In genomic region chr22:20916916-20917810, GRCh38 we compare ENCODE assay signal across 8 cellular contexts. TPM values are rescaled to one million over a fixed set of nuclear protein-coding genes. Genes with fewer than 3 reads are reported as not detected.
DNase-seq lines count a peak whose midpoint lies in the region; ATAC-seq and TF ChIP-seq lines count a peak whose summit lies in the region.

CRKL (plus strand) TSS chr22:20917407; CDS start chr22:20917935, 528 bp downstream.

- H3K27ac ChIP-seq in SU-DHL-6 (ENCODE audit: low read depth, low read length) (peak within 1 kb of the TSS; percentile 69), cardiac muscle cell (peak within 1 kb of the TSS; percentile 99), trophoblast cell (ENCODE audit: low read depth, low read length) (peak within 1 kb of the TSS; percentile 87), transverse colon (peak within 1 kb of the TSS; percentile 94 to 100 (median 96))

- peak within 1 kb of the TSS; percentile 93 for H3K18ac ChIP-seq in trophoblast cell (ENCODE audit: low read length)

- H4K12ac ChIP-seq in trophoblast cell (ENCODE audit: low read depth, low read length), result peak within 1 kb of the TSS; percentile 91

- H2AK5ac ChIP-seq in trophoblast cell (ENCODE audit: low read length), result peak within 1 kb of the TSS; percentile 60

- H3K9ac ChIP-seq in SU-DHL-6 (ENCODE audit: low read length), result peak within 1 kb of the TSS; percentile 95
- H3K9ac ChIP-seq in trophoblast cell (ENCODE audit: low read length), result peak within 1 kb of the TSS; percentile 92

- peak; percentile 90 for TF ChIP-seq POLR2A in transverse colon (IDR thresholded peaks at IDR 0.05)

- H4K8ac ChIP-seq in trophoblast cell (ENCODE audit: low read depth, low read length), result peak within 1 kb of the TSS; percentile 93

- peak within 1 kb of the TSS; percentile 99 for H3K4ac ChIP-seq in trophoblast cell (ENCODE audit: low read depth, low read length)

- peak within 1 kb of the TSS; percentile 87 for H2BK5ac ChIP-seq in trophoblast cell (ENCODE audit: low read depth, low read length, poor library complexity)

- peak; percentile 90 for DNase-seq in NCI-H128 (lab: John Stamatoyannopoulos, UW; ENCODE audit: unreplicated experiment)
- peak; percentile 91 for DNase-seq in activated naive CD8-positive, alpha-beta T cell treated with anti-CD3 and anti-CD28 coated beads, Interleukin-2, amount 50 U/mL, for 16 hours (ENCODE audit: low read depth, low spot score)
- DNase-seq in cardiac muscle cell (ENCODE audit: low read depth in 1 of 2, low spot score in 1 of 2), result peak; percentile 98 to 99
- peak; percentile 100 for DNase-seq in trophoblast cell
- DNase-seq in transverse colon, result peak; percentile 98

- H2AFZ ChIP-seq in SU-DHL-6 (ENCODE audit: low read depth, low read length, severe bottlenecking) (peak within 1 kb of the TSS; percentile 84), trophoblast cell (ENCODE audit: insufficient read depth, low read length, poor library complexity) (peak within 1 kb of the TSS; percentile 80)

- no peak for TF ChIP-seq EP300 in transverse colon (IDR thresholded peaks at IDR 0.05; ENCODE audit: low read depth)

- H3K4me2 ChIP-seq in SU-DHL-6 (ENCODE audit: low read depth, low read length, poor library complexity, severe bottlenecking) (peak within 1 kb of the TSS; percentile 95), trophoblast cell (ENCODE audit: low read length) (peak within 1 kb of the TSS; percentile 89)

- peaks cover 11% of the 10 kb centered on the region for H3K4me1 ChIP-seq in cardiac muscle cell (ENCODE audit: low read depth)
- peaks cover 2 to 3% of the 10 kb centered on the region in 2 experiments for H3K4me1 ChIP-seq in trophoblast cell (ENCODE audit: control insufficient read depth in 1 of 2, insufficient read depth in 2 of 2, low read length in 2 of 2)
- H3K4me1 ChIP-seq in transverse colon, result peaks cover 0 to 41% (median 33%) of the 10 kb centered on the region in 4 donors

- peaks cover 5% of the 10 kb centered on the region; the same call in 1 of the 2 replicates for H3F3A ChIP-seq in SU-DHL-6 (ENCODE audit: insufficient read depth)

- H2BK12ac ChIP-seq in trophoblast cell (ENCODE audit: low read length), result peak within 1 kb of the TSS; percentile 19

- peak within 1 kb of the TSS; percentile 99 for H3K14ac ChIP-seq in trophoblast cell (ENCODE audit: low read length)

- intact Hi-C loops in transverse colon (cut with DNase I; ENCODE audit: low total_unique reads), result no loop called here

- H2BK120ac ChIP-seq in trophoblast cell (ENCODE audit: insufficient read depth, low read length, poor library complexity), result peak within 1 kb of the TSS; percentile 88

- no peaks in the 10 kb centered on the region for H3K9me3 ChIP-seq in SU-DHL-6 (ENCODE audit: insufficient read depth, low read length)
- H3K9me3 ChIP-seq in cardiac muscle cell (ENCODE audit: low read depth), result no peaks in the 10 kb centered on the region
- no peaks in the 10 kb centered on the region for H3K9me3 ChIP-seq in trophoblast cell (ENCODE audit: insufficient read depth, low read depth, low read length)
- no peaks in the 10 kb centered on the region for H3K9me3 ChIP-seq in transverse colon

- no CpG with 5 or more reads among the region's 92 CpGs for WGBS in trophoblast cell (ENCODE audit: extremely low coverage, insufficient coverage, insufficient read length)
- WGBS in transverse colon (ENCODE audit: low coverage in 1 of 2), 2 donors, result 1% methylated on average over 91 of the region's 92 CpGs; no CpG with 5 or more reads in 1 of the 2 donors

- H3K36me3 ChIP-seq in SU-DHL-6 (ENCODE audit: low read length) (no peaks in the 10 kb centered on the region), cardiac muscle cell (no peaks in the 10 kb centered on the region), trophoblast cell (ENCODE audit: control insufficient read depth in 1 of 2, insufficient read depth in 2 of 2, low read length in 2 of 2) (no peaks in the 10 kb centered on the region), transverse colon (no peaks in the 10 kb centered on the region)

- peaks cover 6% of the 10 kb centered on the region; the same call in 1 of the 2 replicates for H4K20me1 ChIP-seq in SU-DHL-6 (ENCODE audit: low read depth, low read length)

- peak; percentile 96 for ATAC-seq in HG02759 (IDR thresholded peaks at IDR 0.05; ENCODE audit: unreplicated experiment)

- H3K23ac ChIP-seq in trophoblast cell (ENCODE audit: low read length), result no peak within 1 kb of the TSS

- H4K91ac ChIP-seq in trophoblast cell (ENCODE audit: low read depth, low read length), result peak within 1 kb of the TSS; percentile 98

- TF ChIP-seq CTCF in GM12873 (IDR thresholded peaks at IDR 0.05; ENCODE audit: insufficient read depth, low read depth, low read length, missing control alignments) (peak; percentile 94), SU-DHL-6 (IDR thresholded peaks at IDR 0.05; ENCODE audit: insufficient read depth, low read length, poor library complexity, severe bottlenecking) (peak; percentile 49), cardiac muscle cell (IDR thresholded peaks at IDR 0.05; ENCODE audit: low read depth, low read length) (peak; percentile 95), transverse colon (IDR thresholded peaks at IDR 0.05) (peak; percentile 82 to 97 (median 94))

- H3K79me2 ChIP-seq in SU-DHL-6 (ENCODE audit: insufficient read depth, low read length) (peaks cover 47% of the 10 kb centered on the region), trophoblast cell (ENCODE audit: control insufficient read depth, insufficient read depth, low read length, poor library complexity) (peaks cover 17% of the 10 kb centered on the region)

- in situ Hi-C loops in transverse colon (cut with MboI; ENCODE audit: low pct_ligation_motif_present in 1 of 4, low pct_unique_long_range_greater_than_20kb in 1 of 4, low sequenced_read_pairs in 3 of 4), result no loop called here

- H3K27me3 ChIP-seq in SU-DHL-6 (ENCODE audit: low read length) (no peaks in the 10 kb centered on the region), cardiac muscle cell (no peaks in the 10 kb centered on the region), trophoblast cell (ENCODE audit: insufficient read depth, low read length) (no peaks in the 10 kb centered on the region), transverse colon (no peaks in the 10 kb centered on the region)

- no peaks in the 10 kb centered on the region for H3K9me2 ChIP-seq in SU-DHL-6 (replicated peaks; ENCODE audit: insufficient read depth, low read length)

- peak within 1 kb of the TSS; percentile 66 for H3K4me3 ChIP-seq in SU-DHL-6 (ENCODE audit: insufficient read depth, low read length, poor library complexity, severe bottlenecking)
- peak within 1 kb of the TSS; percentile 94 for H3K4me3 ChIP-seq in cardiac muscle cell
- peak within 1 kb of the TSS; percentile 98 for H3K4me3 ChIP-seq in trophoblast cell (ENCODE audit: low read depth, low read length)
- peak within 1 kb of the TSS; percentile 57 to 90 (median 78) for H3K4me3 ChIP-seq in transverse colon

- peaks cover 12% of the 10 kb centered on the region for H3K79me1 ChIP-seq in trophoblast cell (ENCODE audit: low read length)

RNA-seq across cellular contexts. Expression of gene CRKL, which starts in this region (rescaled TPM):
- total RNA-seq in cardiac muscle cell, result 74.3 and 80.9 TPM in 2 replicates
- 42.4 and 60.1 TPM in 2 replicates for polyA plus RNA-seq in cardiac muscle cell
- polyA plus RNA-seq in trophoblast cell (2013), result 43.3 and 44.5 TPM in 2 replicates
- total RNA-seq in transverse colon, result 10 to 100 TPM; 37.0 to 56.7 (median 48.6) TPM

Comparison
In these comparisons a context has a peak if more than half of its experiments do, and no peak if none do; other contexts are left out.
1. Peak in every context shown above with its lines: DNase-seq, ATAC-seq, H3K4me3 ChIP-seq and H3K27ac ChIP-seq.